16 cellular contexts compared by ENCODE assay signal in genomic region chr2:97660775-97661417, GRCh38. TPM values are rescaled to one million over a fixed set of nuclear protein-coding genes. Genes with fewer than 3 reads are reported as not detected.
A peak's percentile ranks its signal among the peaks of the same experiment; 100 is the strongest.
DNase-seq lines count a peak whose midpoint lies in the region; ATAC-seq, FAIRE-seq and TF ChIP-seq lines count a peak whose summit lies in the region.
"Had no signal": no experiment of that assay in that cellular context is flagged by ENCODE, and none has a peak within 500 bp of the region (broad histone marks: within the 10 kb centered on the region; RNA-seq: fewer than 3 reads in every experiment).

No MANE protein-coding gene starts in this region.

- ATAC-seq in HG03378 (IDR thresholded peaks at IDR 0.05; ENCODE audit: unreplicated experiment) (no peak), HG03565 (IDR thresholded peaks at IDR 0.05; ENCODE audit: unreplicated experiment) (no peak)
- ATAC-seq: gastroesophageal sphincter had no signal

- no peak for FAIRE-seq in kidney (lab: Jason Lieb, UNC)

- H3K9ac ChIP-seq in BLaER1 treated with 17β-estradiol and CSF1 and Interleukin-3, amounts not matched to agents 10 nM and 100 nM, result peak overlapping the region in 8 of 11 experiments; percentile 8 to 95 (median 69); a peak in 8 of 22 replicates
- H3K9ac ChIP-seq in kidney (ENCODE audit: low read length in 2 of 2), result no peak overlapping the region
- H3K9ac ChIP-seq: parathyroid adenoma had no signal

- peaks cover 38 to 60% (median 52%) of the 10 kb centered on the region in 11 experiments for H3K36me3 ChIP-seq in BLaER1 treated with 17β-estradiol and CSF1 and Interleukin-3, amounts not matched to agents 10 nM and 100 nM
- H3K36me3 ChIP-seq in kidney (ENCODE audit: control insufficient read depth in 1 of 2, insufficient read depth in 2 of 2, low read length in 2 of 2) (peaks cover 16 to 17% of the 10 kb centered on the region in 2 donors), right atrium auricular region (peaks cover 39% of the 10 kb centered on the region)

- intact Hi-C loops in kidney (cut with DNase I), result no loop called here

- peak overlapping the region; percentile 90 to 99 (median 97); a peak in 20 of 22 replicates for H3K4me2 ChIP-seq in BLaER1 treated with 17β-estradiol and CSF1 and Interleukin-3, amounts not matched to agents 10 nM and 100 nM

- H3K27ac ChIP-seq in BLaER1 treated with 17β-estradiol and CSF1 and Interleukin-3, amounts not matched to agents 10 nM and 100 nM, result peak overlapping the region in 5 of 11 experiments; percentile 18 to 96 (median 35); a peak in 9 of 22 replicates
- H3K27ac ChIP-seq in kidney (ENCODE audit: low read depth in 2 of 2, low read length in 2 of 2), result no peak overlapping the region
- no peak overlapping the region for H3K27ac ChIP-seq in right atrium auricular region
- H3K27ac ChIP-seq: parathyroid adenoma had no signal

- H4K20me1 ChIP-seq in BLaER1 treated with 17β-estradiol and CSF1 and Interleukin-3, amounts not matched to agents 10 nM and 100 nM, result peaks cover 0 to 55% (median 26%) of the 10 kb centered on the region in 11 experiments; a peak in 14 of 22 replicates

- TF ChIP-seq CTCF in GM13977 (IDR thresholded peaks at IDR 0.05; ENCODE audit: extremely low read depth, insufficient read depth, missing control alignments), result no peak
- TF ChIP-seq CTCF in kidney (IDR thresholded peaks at IDR 0.05; ENCODE audit: borderline replicate concordance, extremely low read depth, insufficient read depth), result no peak
- TF ChIP-seq CTCF in right atrium auricular region (IDR thresholded peaks at IDR 0.05), result no peak

- H3K9me3 ChIP-seq in BLaER1 treated with 17β-estradiol and CSF1 and Interleukin-3, amounts not matched to agents 10 nM and 100 nM (replicated peaks in 1 of 11), result no peaks in the 10 kb centered on the region
- H3K9me3 ChIP-seq in kidney (ENCODE audit: control insufficient read depth in 1 of 2, low read length in 2 of 2) (no peaks in the 10 kb centered on the region), right atrium auricular region (no peaks in the 10 kb centered on the region)
- H3K9me3 ChIP-seq: gastroesophageal sphincter had no signal

- peaks cover 31 to 49% (median 37%) of the 10 kb centered on the region in 10 experiments for H3K4me1 ChIP-seq in BLaER1 treated with 17β-estradiol and CSF1 and Interleukin-3, amounts not matched to agents 10 nM and 100 nM
- peaks cover 6 to 18% of the 10 kb centered on the region in 2 donors for H3K4me1 ChIP-seq in kidney (ENCODE audit: control insufficient read depth in 1 of 2, insufficient read depth in 1 of 2, low read depth in 1 of 2, low read length in 2 of 2)
- H3K4me1 ChIP-seq in right atrium auricular region, result peaks cover 0 to 43% of the 10 kb centered on the region in 2 donors

- DNase-seq in GM13977 (ENCODE audit: low spot score) (peak; percentile 19), astrocyte of the hippocampus (ENCODE audit: low read depth, low spot score) (peak; percentile 23), kidney (peak; percentile 78), HPDE6-E6E7 (ENCODE audit: extremely low spot score) (no peak), right atrium auricular region (ENCODE audit: low spot score) (no peak)
- DNase-seq: activated T-cell treated with anti-CD3 and anti-CD28 coated beads, Interleukin-2, amount 50 U/mL, for 48 hours; cortex of kidney; NCI-H1048; NCI-H526; RPMI8226; stimulated activated CD4-positive, alpha-beta T cell treated with anti-CD3 and anti-CD28 coated beads, Interleukin-1b, Interleukin-23, amount 100 ng/mL, for 48 hours had no signal

- no peaks in the 10 kb centered on the region for H3K27me3 ChIP-seq in BLaER1 treated with 17β-estradiol and CSF1 and Interleukin-3, amounts not matched to agents 10 nM and 100 nM
- H3K27me3 ChIP-seq in right atrium auricular region, result no peaks in the 10 kb centered on the region
- H3K27me3 ChIP-seq: gastroesophageal sphincter had no signal

- in situ Hi-C loops in GM13977 (cut with MboI; ENCODE audit: low pct_unique_long_range_greater_than_20kb, low sequenced_read_pairs, unreplicated experiment), result loop anchor here (25.0 kb wide), 1 partner anchor 1599 kb away; no protein-coding TSS in a partner anchor

- H3K4me3 ChIP-seq in BLaER1 treated with 17β-estradiol and CSF1 and Interleukin-3, amounts not matched to agents 10 nM and 100 nM, result 0 out of 20 replicates have a peak overlapping the region, but pooled peaks of 1 of the 10 experiments have one; percentile 90
- H3K4me3 ChIP-seq in kidney (ENCODE audit: low read length in 2 of 2) (no peak overlapping the region), right atrium auricular region (no peak overlapping the region)
- H3K4me3 ChIP-seq: gastroesophageal sphincter had no signal

RNA-seq across cellular contexts. Expression of gene ACTR1B, which starts 2.9 kb away (rescaled TPM):
- total RNA-seq in kidney (76.7 TPM), right atrium auricular region (10 to 100 TPM; 40.8 to 71.5 TPM)
- polyA plus RNA-seq in kidney (ENCODE audit: insufficient read depth, low read depth, low replicate concordance), result 62.4 TPM

RNA-seq across cellular contexts. Expression of gene C2orf92, which starts 8.6 kb away (rescaled TPM):
- 7.3 TPM for total RNA-seq in kidney
- polyA plus RNA-seq in kidney (ENCODE audit: insufficient read depth, low read depth, low replicate concordance), result 3.3 TPM
- 1 to 10 TPM; 3.0 to 3.1 TPM for total RNA-seq in right atrium auricular region

RNA-seq across cellular contexts. Expression of gene COX5B, which starts 15.0 kb away (rescaled TPM):
- total RNA-seq in kidney (238 TPM), right atrium auricular region (1,000 to 10,000 TPM; 1,312 to 1,415 TPM)
- polyA plus RNA-seq in kidney (ENCODE audit: insufficient read depth, low read depth, low replicate concordance), result 1,246 TPM

RNA-seq across cellular contexts. Expression of gene ZAP70, which starts 52.5 kb away (rescaled TPM):
- total RNA-seq in kidney (15.0 TPM), right atrium auricular region (1 to 10 TPM in 1 of 2 donors, under 1 TPM in 1; 0.86 to 1.4 TPM)
- polyA plus RNA-seq in kidney (ENCODE audit: insufficient read depth, low read depth, low replicate concordance), result 0.37 TPM

Comparison
In these comparisons a context has a peak if more than half of its experiments do, and no peak if none do; other contexts are left out.
1. H3K9ac ChIP-seq: peak in BLaER1 treated with 17β-estradiol and CSF1 and Interleukin-3, amounts not matched to agents 10 nM and 100 nM (8 of 11); none in kidney (0 of 2).
2. DNase-seq: peak in GM13977 (single experiment), astrocyte of the hippocampus (single experiment) and kidney (single experiment); none in HPDE6-E6E7 (single experiment) and right atrium auricular region (single experiment).